15 cellular contexts compared by ENCODE assay signal in genomic region chr14:56173360-56173922, GRCh38. TPM values are rescaled to one million over a fixed set of nuclear protein-coding genes. Genes with fewer than 3 reads are reported as not detected.
DNase-seq lines count a peak whose midpoint lies in the region; ATAC-seq and TF ChIP-seq lines count a peak whose summit lies in the region.
"Had no signal": no experiment of that assay in that cellular context is flagged by ENCODE, and none has a peak within 500 bp of the region (broad histone marks: within the 10 kb centered on the region; RNA-seq: fewer than 3 reads in every experiment).

No MANE protein-coding gene starts in this region.

- H3K9me3 ChIP-seq in CD4-positive, alpha-beta memory T cell (ENCODE audit: control insufficient read depth in 1 of 2, low read length in 2 of 2) = no peaks in the 10 kb centered on the region
- H3K9me3 ChIP-seq in mesodermal cell (ENCODE audit: control insufficient read depth, low read length) (no peaks in the 10 kb centered on the region), tibial nerve (no peaks in the 10 kb centered on the region)
- H3K9me3 ChIP-seq: MG63 had no signal

- intact Hi-C loops in CD4-positive, alpha-beta memory T cell (cut with micrococcal nuclease) = no loop called here
- intact Hi-C loops in activated CD8-positive, alpha-beta T cell treated with anti-CD3 and anti-CD28 coated beads for 36 hours (cut with micrococcal nuclease) = no loop called here

- CTCF ChIA-PET in CD4-positive, alpha-beta memory T cell (lab: Charles Lee; ENCODE audit: partially characterized antibody) = interaction anchor here (0.7 kb wide), 1 partner anchor 727 kb away, joined by 3 read pairs; no protein-coding TSS in a partner anchor
- CTCF ChIA-PET in activated CD8-positive, alpha-beta T cell treated with anti-CD3 and anti-CD28 coated beads for 36 hours (lab: Charles Lee) = no interaction called here

- peaks cover 22% of the 10 kb centered on the region for H3K4me1 ChIP-seq in CD4-positive, alpha-beta memory T cell (ENCODE audit: insufficient read depth, low read length)
- peaks cover 28% of the 10 kb centered on the region for H3K4me1 ChIP-seq in mesodermal cell (ENCODE audit: control insufficient read depth, insufficient read depth, low read length, poor library complexity, severe bottlenecking)
- H3K4me1 ChIP-seq in tibial nerve = peaks cover 0 to 51% (median 20%) of the 10 kb centered on the region in 4 donors
- H3K4me1 ChIP-seq in foreskin keratinocyte = no peaks in the 10 kb centered on the region

- peak overlapping the region in 3 of 7 donors; percentile 33 to 84 (median 55) for H3K27ac Mint-ChIP-seq in CD4-positive, alpha-beta memory T cell
- peak overlapping the region; percentile 57 for H3K27ac Mint-ChIP-seq in HFFc6
- H3K27ac Mint-ChIP-seq in activated CD8-positive, alpha-beta T cell treated with anti-CD3 and anti-CD28 coated beads for 36 hours = peak overlapping the region; percentile 3
- H3K27ac Mint-ChIP-seq: B cell had no signal

- H3K9me3 Mint-ChIP-seq in CD4-positive, alpha-beta memory T cell = peaks cover 0 to 4% (median 0%) of the 10 kb centered on the region in 8 donors
- no peaks in the 10 kb centered on the region for H3K9me3 Mint-ChIP-seq in HFFc6
- H3K9me3 Mint-ChIP-seq in activated CD8-positive, alpha-beta T cell treated with anti-CD3 and anti-CD28 coated beads for 36 hours = no peaks in the 10 kb centered on the region

- DNase-seq in CD4-positive, alpha-beta memory T cell = peak in 1 of 5 donors; percentile 33
- DNase-seq in HFFc6 (no peak), tibial nerve (ENCODE audit: low spot score in 2 of 2) (no peak), NCI-H146 (lab: John Stamatoyannopoulos, UW) (no peak), foreskin keratinocyte (no peak)
- no peak for DNase-seq in activated CD8-positive, alpha-beta T cell treated with anti-CD3 and anti-CD28 coated beads for 36 hours
- DNase-seq: cerebellar nuclear complex, MG63, NCI-H748 treated with DMSO at 0.1 percent for 48 hours, occipital lobe, small intestine, substantia nigra, T1000 had no signal

- no peak for TF ChIP-seq CTCF in HFFc6 (IDR thresholded peaks at IDR 0.05)
- no peak for TF ChIP-seq CTCF in activated CD8-positive, alpha-beta T cell treated with anti-CD3 and anti-CD28 coated beads for 36 hours (IDR thresholded peaks at IDR 0.05)
- TF ChIP-seq CTCF in tibial nerve (IDR thresholded peaks at IDR 0.05) = no peak
- TF ChIP-seq CTCF in foreskin keratinocyte (conservative IDR thresholded peaks at IDR 0.05) = no peak

- H3K36me3 ChIP-seq in CD4-positive, alpha-beta memory T cell (ENCODE audit: insufficient read depth, low read length) = no peaks in the 10 kb centered on the region
- H3K36me3 ChIP-seq in mesodermal cell (ENCODE audit: control insufficient read depth, insufficient read depth, low read length) = no peaks in the 10 kb centered on the region
- no peaks in the 10 kb centered on the region for H3K36me3 ChIP-seq in tibial nerve
- H3K36me3 ChIP-seq: MG63 had no signal

- POLR2A ChIA-PET in CD4-positive, alpha-beta memory T cell (lab: Charles Lee; ENCODE audit: partially characterized antibody) = no interaction called here
- POLR2A ChIA-PET in activated CD8-positive, alpha-beta T cell treated with anti-CD3 and anti-CD28 coated beads for 36 hours (lab: Charles Lee) = interaction anchor here (1.2 kb wide), 2 partner anchors 12 to 49 kb away, joined by 4 to 6 read pairs; no protein-coding TSS in a partner anchor

- H3K4me3 Mint-ChIP-seq in CD4-positive, alpha-beta memory T cell = peak overlapping the region in 5 of 8 donors; percentile 0 to 67 (median 20)
- H3K4me3 Mint-ChIP-seq in HFFc6 = peak overlapping the region; percentile 22; the same call in 1 of the 2 replicates
- no peak overlapping the region for H3K4me3 Mint-ChIP-seq in activated CD8-positive, alpha-beta T cell treated with anti-CD3 and anti-CD28 coated beads for 36 hours
- H3K4me3 Mint-ChIP-seq: B cell had no signal

- ATAC-seq in activated CD8-positive, alpha-beta T cell treated with anti-CD3 and anti-CD28 coated beads for 36 hours = no peak
- no peak for ATAC-seq in foreskin keratinocyte

- H3K4me3 ChIP-seq in CD4-positive, alpha-beta memory T cell (ENCODE audit: low read length in 2 of 2) = no peak overlapping the region
- H3K4me3 ChIP-seq in mesodermal cell (ENCODE audit: extremely low read depth, insufficient read depth, low read length, poor library complexity, severe bottlenecking) (no peak overlapping the region), tibial nerve (no peak overlapping the region)
- H3K4me3 ChIP-seq: MG63 had no signal

- H3K27me3 Mint-ChIP-seq in CD4-positive, alpha-beta memory T cell = no peaks in the 10 kb centered on the region
- peaks cover 1% of the 10 kb centered on the region; the same call in 1 of the 2 replicates for H3K27me3 Mint-ChIP-seq in HFFc6 (ENCODE audit: insufficient read depth)
- H3K27me3 Mint-ChIP-seq in activated CD8-positive, alpha-beta T cell treated with anti-CD3 and anti-CD28 coated beads for 36 hours = no peaks in the 10 kb centered on the region
- H3K27me3 Mint-ChIP-seq: B cell had no signal

- H3K4me1 Mint-ChIP-seq in CD4-positive, alpha-beta memory T cell = peaks cover 25 to 69% (median 38%) of the 10 kb centered on the region in 4 donors
- peaks cover 33% of the 10 kb centered on the region for H3K4me1 Mint-ChIP-seq in HFFc6 (ENCODE audit: low read depth)
- peaks cover 44% of the 10 kb centered on the region for H3K4me1 Mint-ChIP-seq in activated CD8-positive, alpha-beta T cell treated with anti-CD3 and anti-CD28 coated beads for 36 hours (ENCODE audit: low read depth)

- WGBS in mesodermal cell (ENCODE audit: insufficient coverage in 2 of 2), 2 experiments = 90 to 96% methylated on average over 5 to 6 of the region's 6 CpGs
- 85 to 89% methylated on average over 6 of the region's 6 CpGs for WGBS in tibial nerve, 2 donors

- TF ChIP-seq EP300 in tibial nerve (IDR thresholded peaks at IDR 0.05) = no peak

- TF ChIP-seq POLR2A in tibial nerve (IDR thresholded peaks at IDR 0.05) = no peak

- no peaks in the 10 kb centered on the region for H3K27me3 ChIP-seq in CD4-positive, alpha-beta memory T cell (ENCODE audit: insufficient read depth, low read length)
- no peaks in the 10 kb centered on the region for H3K27me3 ChIP-seq in tibial nerve
- H3K27me3 ChIP-seq in foreskin keratinocyte = no peaks in the 10 kb centered on the region
- H3K27me3 ChIP-seq: MG63 had no signal

- H3K36me3 Mint-ChIP-seq in CD4-positive, alpha-beta memory T cell = peaks cover under 1 to 9% of the 10 kb centered on the region in 2 donors
- no peaks in the 10 kb centered on the region; the same call in 1 of the 2 replicates for H3K36me3 Mint-ChIP-seq in HFFc6 (ENCODE audit: low read depth)
- H3K36me3 Mint-ChIP-seq in activated CD8-positive, alpha-beta T cell treated with anti-CD3 and anti-CD28 coated beads for 36 hours (ENCODE audit: low read depth) = no peaks in the 10 kb centered on the region

- no peak overlapping the region for H3K27ac ChIP-seq in CD4-positive, alpha-beta memory T cell (ENCODE audit: low read depth, low read length)
- H3K27ac ChIP-seq in mesodermal cell (ENCODE audit: low read depth, low read length, severe bottlenecking) (peak overlapping the region; percentile 97), tibial nerve (peak overlapping the region in 1 of 4 donors; percentile 76), foreskin keratinocyte (no peak overlapping the region)

RNA-seq across cellular contexts. Expression of gene PELI2, which starts 55.2 kb away (rescaled TPM):
- 10 to 100 TPM; 13.6 to 16.4 TPM for total RNA-seq in CD4-positive, alpha-beta memory T cell
- polyA plus RNA-seq in CD4-positive, alpha-beta memory T cell = 1 to 10 TPM; 1.2 to 1.9 TPM
- 1 to 10 TPM in 5 of 6 experiments, under 1 TPM in 1; 0.69 to 5.9 (median 4.6) TPM for total RNA-seq in HFFc6 (2021; fragmentation: NEBNext Ultra II Directional; extraction: Animal tissue kit (Norgen Biotek cat#: 25700))
- 1 to 10 TPM; 2.7 to 3.4 TPM for total RNA-seq in activated CD8-positive, alpha-beta T cell treated with anti-CD3 and anti-CD28 coated beads for 36 hours
- polyA plus RNA-seq in mesodermal cell (2013, experiment 1 of 2) = 17.5 TPM
- polyA plus RNA-seq in mesodermal cell (2013, experiment 2 of 2) = 15.3 TPM
- 10 to 100 TPM; 20.1 to 42.3 (median 35.1) TPM for total RNA-seq in tibial nerve
- 0.14 TPM in 1 of 2 replicates, not detected in the other for total RNA-seq in foreskin keratinocyte
- 0.04 TPM in 1 of 2 replicates, not detected in the other for polyA plus RNA-seq in foreskin keratinocyte
